ENCODE assay signal across 1 cellular context in genomic region chr1:11655263-11656079, GRCh38.
TF ChIP-seq lines count a peak whose summit lies in the region.

No MANE protein-coding gene starts in this region.

TF ChIP-seq in liver, 16 proteins besides CTCF, POLR2A, EP300 and RAD21 (continued from another document):
- TF ChIP-seq JUND (IDR thresholded peaks at IDR 0.05): no peak
- no peak for TF ChIP-seq HNF4G (IDR thresholded peaks at IDR 0.05)
TF ChIP-seq in liver: peak in this region for 0.
